Comparison of ENCODE assay signal across 8 cellular contexts in genomic region chr4:139988863-139989765, GRCh38.
DNase-seq lines count a peak whose midpoint lies in the region; ATAC-seq and TF ChIP-seq lines count a peak whose summit lies in the region.

No MANE protein-coding gene starts in this region.

- H3K27ac Mint-ChIP-seq in CD14-positive monocyte = peak overlapping the region in 3 of 7 donors; percentile 1 to 50 (median 19)
- peak overlapping the region; percentile 77 for H3K27ac Mint-ChIP-seq in stimulated activated naive B cell treated with anti-CD40 and anti-IgM and Interleukin-4, amounts not matched to agents 10 μg/mL and 1 μg/mL and 100 μg/mL, for 72 hours

- TF ChIP-seq CTCF in CD14-positive monocyte (IDR thresholded peaks at IDR 0.05) (no peak), NB4 (IDR thresholded peaks at IDR 0.05; ENCODE audit: low read depth, low read length) (no peak), cardiac fibroblast (IDR thresholded peaks at IDR 0.05; ENCODE audit: low read depth, low read length) (no peak)

- peak; percentile 65 for DNase-seq in CD14-positive monocyte (ENCODE audit: low spot score)
- DNase-seq in NB4 (ENCODE audit: low read depth) = peak; percentile 60
- DNase-seq in cardiac fibroblast (ENCODE audit: low read depth in 2 of 2) = peak; percentile 85 to 94
- peak; percentile 10 for DNase-seq in midbrain (lab: John Stamatoyannopoulos, UW)
- no peak for DNase-seq in stimulated activated naive B cell treated with anti-CD40 and anti-IgM and Interleukin-4, amounts not matched to agents 10 μg/mL and 1 μg/mL and 100 μg/mL, for 72 hours
- DNase-seq in NCI-H1694 treated with DMSO at 0.1 percent for 48 hours (lab: John Stamatoyannopoulos, UW) = no peak
- no peak for DNase-seq in retina
- DNase-seq in NCI-H526 (lab: John Stamatoyannopoulos, UW) = no peak

- peaks cover 28% of the 10 kb centered on the region for H3K4me1 Mint-ChIP-seq in CD14-positive monocyte
- H3K4me1 Mint-ChIP-seq in stimulated activated naive B cell treated with anti-CD40 and anti-IgM and Interleukin-4, amounts not matched to agents 10 μg/mL and 1 μg/mL and 100 μg/mL, for 72 hours = peaks cover 7% of the 10 kb centered on the region in 2 donors

- peaks cover 0 to 4% of the 10 kb centered on the region in 2 donors for H3K36me3 Mint-ChIP-seq in CD14-positive monocyte
- no peaks in the 10 kb centered on the region for H3K36me3 Mint-ChIP-seq in stimulated activated naive B cell treated with anti-CD40 and anti-IgM and Interleukin-4, amounts not matched to agents 10 μg/mL and 1 μg/mL and 100 μg/mL, for 72 hours

- no peak overlapping the region for H3K4me3 ChIP-seq in NB4 (ENCODE audit: low read depth, low read length)
- no peak overlapping the region for H3K4me3 ChIP-seq in cardiac fibroblast (replicated peaks in 1 of 2; ENCODE audit: low read depth in 2 of 2, low read length in 2 of 2)

- H3K27me3 Mint-ChIP-seq in CD14-positive monocyte (ENCODE audit: low read depth in 3 of 3) = peaks cover 0 to 2% (median 0%) of the 10 kb centered on the region in 3 donors
- no peaks in the 10 kb centered on the region for H3K27me3 Mint-ChIP-seq in stimulated activated naive B cell treated with anti-CD40 and anti-IgM and Interleukin-4, amounts not matched to agents 10 μg/mL and 1 μg/mL and 100 μg/mL, for 72 hours

- no peak overlapping the region for H3K4me3 Mint-ChIP-seq in CD14-positive monocyte
- H3K4me3 Mint-ChIP-seq in stimulated activated naive B cell treated with anti-CD40 and anti-IgM and Interleukin-4, amounts not matched to agents 10 μg/mL and 1 μg/mL and 100 μg/mL, for 72 hours = no peak overlapping the region

- intact Hi-C loops in CD14-positive monocyte (cut with micrococcal nuclease) = no loop called here

- peaks cover 0 to 2% (median 0%) of the 10 kb centered on the region in 7 donors for H3K9me3 Mint-ChIP-seq in CD14-positive monocyte
- peaks cover 0 to 2% of the 10 kb centered on the region in 2 donors for H3K9me3 Mint-ChIP-seq in stimulated activated naive B cell treated with anti-CD40 and anti-IgM and Interleukin-4, amounts not matched to agents 10 μg/mL and 1 μg/mL and 100 μg/mL, for 72 hours

- peak; percentile 59 to 82 for ATAC-seq in stimulated activated naive B cell treated with anti-CD40 and anti-IgM and Interleukin-4, amounts not matched to agents 10 μg/mL and 1 μg/mL and 100 μg/mL, for 72 hours (replicated peaks)

- no peak for TF ChIP-seq POLR2A in NB4 (IDR thresholded peaks at IDR 0.05; ENCODE audit: extremely low read depth, insufficient read length)

Comparison
In these comparisons a context has a peak if more than half of its experiments do, and no peak if none do; other contexts are left out.
1. DNase-seq: peak in CD14-positive monocyte (single experiment), NB4 (single experiment), cardiac fibroblast (2 of 2) and midbrain (single experiment); none in stimulated activated naive B cell treated with anti-CD40 and anti-IgM and Interleukin-4, amounts not matched to agents 10 μg/mL and 1 μg/mL and 100 μg/mL, for 72 hours (single experiment), NCI-H1694 treated with DMSO at 0.1 percent for 48 hours (single experiment), retina (single experiment) and NCI-H526 (0 of 2).